ENCODE assay signal across 25 cellular contexts in the genomic region with DNA sequence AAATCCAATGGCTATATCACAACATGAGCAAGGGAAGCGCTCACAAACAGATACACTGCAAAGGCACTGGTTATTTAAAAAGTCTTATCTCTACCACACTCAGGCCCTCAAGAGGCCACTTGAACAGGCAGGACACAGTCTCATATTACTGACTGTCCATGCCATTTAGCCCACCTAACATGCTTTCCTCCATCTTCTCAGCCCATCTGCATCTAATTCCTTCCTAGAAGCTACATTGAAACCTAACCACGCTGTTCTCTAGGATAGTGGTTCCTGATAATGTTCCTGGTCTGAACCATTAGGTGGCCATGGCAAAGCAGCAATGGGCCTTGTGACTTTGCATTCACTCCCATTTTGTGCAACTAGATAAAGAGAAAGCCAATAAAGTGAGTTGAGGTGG.
"Had no signal": no experiment of that assay in that cellular context is flagged by ENCODE, and none has a peak within 500 bp of the region (broad histone marks: within the 10 kb centered on the region; RNA-seq: fewer than 3 reads in every experiment).

No MANE protein-coding gene starts in this region.

- ATAC-seq: activated CD8-positive, alpha-beta T cell treated with anti-CD3 and anti-CD28 coated beads for 36 hours; activated T-helper 17 cell treated with anti-CD3 and anti-CD28 coated beads, Interleukin-2, amount 50 U/mL, for 72 hours; left colon had no signal

- H3K4me3 ChIP-seq: esophagus squamous epithelium, hepatocyte, lung, stomach had no signal

- H3K79me2 ChIP-seq: hepatocyte had no signal

- H3K36me3 ChIP-seq: esophagus squamous epithelium, stomach had no signal

- H3K27me3 Mint-ChIP-seq: activated CD8-positive, alpha-beta T cell treated with anti-CD3 and anti-CD28 coated beads for 36 hours; activated naive CD8-positive, alpha-beta T cell treated with anti-CD3 and anti-CD28 coated beads for 36 hours; activated T-helper 17 cell treated with anti-CD3 and anti-CD28 coated beads, Interleukin-2, amount 50 U/mL, for 72 hours; dendritic cell treated with granulocyte-macrophage colony-stimulating factor and Interleukin-4, amounts not matched to agents 40 ng/mL and 50 ng/mL, for 4 days had no signal

- DNase-seq: activated CD4-positive, alpha-beta T cell treated with anti-CD3 and anti-CD28 coated beads for 48 hours; activated CD4-positive, CD25-positive, alpha-beta regulatory T cell; activated CD8-positive, alpha-beta T cell treated with anti-CD3 and anti-CD28 coated beads for 36 hours; activated naive CD4-positive, alpha-beta T cell; activated naive CD8-positive, alpha-beta T cell treated with anti-CD3 and anti-CD28 coated beads for 36 hours; activated T-cell treated with anti-CD3 and anti-CD28 coated beads, Interleukin-2, amount 50 U/mL, for 1 hour; amniotic stem cell; effector CD8-positive, alpha-beta T cell; esophagus squamous epithelium; left colon; occipital lobe; posterior cingulate gyrus; retina; small intestine; stimulated activated CD4-positive, alpha-beta T cell treated with anti-CD3 and anti-CD28 coated beads, Interleukin-4, amount 100 ng/mL, for 1 hour; stomach; T-helper 1 cell; T-helper 9 cell; trophoblast cell had no signal

- H3K4me1 ChIP-seq: esophagus squamous epithelium had no signal

- H2AFZ ChIP-seq: hepatocyte had no signal

- H3K27ac ChIP-seq: esophagus squamous epithelium, hepatocyte, stomach had no signal

- H3K4me1 Mint-ChIP-seq: activated naive CD8-positive, alpha-beta T cell treated with anti-CD3 and anti-CD28 coated beads for 36 hours had no signal

- H3K4me3 Mint-ChIP-seq: activated CD8-positive, alpha-beta T cell treated with anti-CD3 and anti-CD28 coated beads for 36 hours; activated naive CD8-positive, alpha-beta T cell treated with anti-CD3 and anti-CD28 coated beads for 36 hours; activated T-helper 17 cell treated with anti-CD3 and anti-CD28 coated beads, Interleukin-2, amount 50 U/mL, for 72 hours; dendritic cell treated with granulocyte-macrophage colony-stimulating factor and Interleukin-4, amounts not matched to agents 40 ng/mL and 50 ng/mL, for 4 days; mesothelial cell of epicardium; nephron had no signal

- H3K27me3 ChIP-seq: esophagus squamous epithelium, hepatocyte, stomach had no signal

- H3K27ac Mint-ChIP-seq: activated CD8-positive, alpha-beta T cell treated with anti-CD3 and anti-CD28 coated beads for 36 hours; activated naive CD8-positive, alpha-beta T cell treated with anti-CD3 and anti-CD28 coated beads for 36 hours; activated T-helper 17 cell treated with anti-CD3 and anti-CD28 coated beads, Interleukin-2, amount 50 U/mL, for 72 hours; dendritic cell treated with granulocyte-macrophage colony-stimulating factor and Interleukin-4, amounts not matched to agents 40 ng/mL and 50 ng/mL, for 4 days had no signal

- H3K9me3 Mint-ChIP-seq: activated CD8-positive, alpha-beta T cell treated with anti-CD3 and anti-CD28 coated beads for 36 hours; activated naive CD8-positive, alpha-beta T cell treated with anti-CD3 and anti-CD28 coated beads for 36 hours; activated T-helper 17 cell treated with anti-CD3 and anti-CD28 coated beads, Interleukin-2, amount 50 U/mL, for 72 hours; dendritic cell treated with granulocyte-macrophage colony-stimulating factor and Interleukin-4, amounts not matched to agents 40 ng/mL and 50 ng/mL, for 4 days; mesothelial cell of epicardium; nephron had no signal

- H3K9me3 ChIP-seq: esophagus squamous epithelium, stomach had no signal

- H3K36me3 Mint-ChIP-seq: activated naive CD8-positive, alpha-beta T cell treated with anti-CD3 and anti-CD28 coated beads for 36 hours; mesothelial cell of epicardium had no signal

- H3K4me2 ChIP-seq: hepatocyte had no signal
